Comparison of ENCODE assay signal across 1 cellular context in genomic region chr9:121736964-121737462, GRCh38.
TF ChIP-seq lines count a peak whose summit lies in the region.

No MANE protein-coding gene starts in this region.

TF ChIP-seq in HepG2, 621 proteins besides CTCF, POLR2A, EP300 and RAD21 (continued from another document):
- TF ChIP-seq ATF2 (CRISPR knock-in tag; IDR thresholded peaks at IDR 0.05) (peak; percentile 25; the same call in 1 of the 2 replicates), SMYD3 (CRISPR knock-in tag; IDR thresholded peaks at IDR 0.05) (0 out of 2 replicates have a peak, but pooled peaks have one; percentile 62), SOX13 (IDR thresholded peaks at IDR 0.05) (no peak), SOX13 (CRISPR knock-in tag; conservative IDR thresholded peaks at IDR 0.05 in 1 of 2, IDR thresholded peaks at IDR 0.05 in 1 of 2) (peak in 1 of 2 experiments; percentile 53; a peak in 2 of 4 replicates), CREB1 (IDR thresholded peaks at IDR 0.05) (no peak), CREB1 (CRISPR knock-in tag; IDR thresholded peaks at IDR 0.05) (peak; percentile 41; the same call in 1 of the 2 replicates), RCOR2 (CRISPR knock-in tag; IDR thresholded peaks at IDR 0.05) (peak; percentile 27; the same call in 1 of the 2 replicates), ZNF256 (CRISPR knock-in tag; conservative IDR thresholded peaks at IDR 0.05) (0 out of 2 replicates have a peak, but pooled peaks have one; percentile 42), DRAP1 (CRISPR knock-in tag; IDR thresholded peaks at IDR 0.05) (peak; percentile 97), TMF1 (CRISPR knock-in tag; IDR thresholded peaks at IDR 0.05; ENCODE audit: low read depth) (peak; percentile 54; the same call in 1 of the 2 replicates), GABPB1 (CRISPR knock-in tag; IDR thresholded peaks at IDR 0.05) (peak; percentile 16; the same call in 1 of the 2 replicates), GATAD1 (CRISPR knock-in tag; IDR thresholded peaks at IDR 0.05) (no peak; the same call in 1 of the 2 replicates), CREBL2 (CRISPR knock-in tag; IDR thresholded peaks at IDR 0.05; ENCODE audit: borderline replicate concordance) (no peak), ELF3 (CRISPR knock-in tag; IDR thresholded peaks at IDR 0.05) (peak; percentile 32; the same call in 1 of the 2 replicates), NRL (CRISPR knock-in tag; IDR thresholded peaks at IDR 0.05; ENCODE audit: borderline replicate concordance) (0 out of 2 replicates have a peak, but pooled peaks have one; percentile 0), ZSCAN9 (CRISPR knock-in tag; IDR thresholded peaks at IDR 0.05; ENCODE audit: borderline replicate concordance) (peak; percentile 63; the same call in 1 of the 2 replicates), MAX (IDR thresholded peaks at IDR 0.05) (peak; percentile 58; the same call in 1 of the 2 replicates), ZNF501 (CRISPR knock-in tag; IDR thresholded peaks at IDR 0.05) (peak; percentile 71; the same call in 1 of the 2 replicates), HNRNPL (IDR thresholded peaks at IDR 0.05; ENCODE audit: low read depth, low read length) (0 out of 2 replicates have a peak, but pooled peaks have one; percentile 46), RXRA (CRISPR knock-in tag; IDR thresholded peaks at IDR 0.05) (peak; percentile 37; the same call in 1 of the 2 replicates), SALL2 (CRISPR knock-in tag; IDR thresholded peaks at IDR 0.05) (peak; percentile 21; the same call in 1 of the 2 replicates), GTF3A (CRISPR knock-in tag; conservative IDR thresholded peaks at IDR 0.05) (no peak), SOX6 (IDR thresholded peaks at IDR 0.05) (no peak), SOX6 (CRISPR knock-in tag; IDR thresholded peaks at IDR 0.05) (peak; percentile 53), YEATS4 (CRISPR knock-in tag; IDR thresholded peaks at IDR 0.05; ENCODE audit: borderline replicate concordance) (peak; percentile 51; the same call in 1 of the 2 replicates), RNF219 (CRISPR knock-in tag; IDR thresholded peaks at IDR 0.05) (no peak), DMAP1 (CRISPR knock-in tag; IDR thresholded peaks at IDR 0.05) (peak; percentile 60; the same call in 1 of the 2 replicates), ZNF44 (CRISPR knock-in tag; IDR thresholded peaks at IDR 0.05) (no peak), PCBP1 (IDR thresholded peaks at IDR 0.05; ENCODE audit: borderline replicate concordance, low read depth, low read length) (no peak), ZFY (CRISPR knock-in tag; IDR thresholded peaks at IDR 0.05) (peak; percentile 78), NR2F1 (CRISPR knock-in tag; IDR thresholded peaks at IDR 0.05) (peak; percentile 14 to 63; a peak in 1 of 4 replicates), MYC (CRISPR knock-in tag; IDR thresholded peaks at IDR 0.05; ENCODE audit: borderline replicate concordance) (peak; percentile 62), HDAC2 (CRISPR knock-in tag; IDR thresholded peaks at IDR 0.05) (peak; percentile 35; the same call in 1 of the 2 replicates), HDAC1 (CRISPR knock-in tag; IDR thresholded peaks at IDR 0.05) (peak; percentile 57), HMGXB4 (CRISPR knock-in tag; IDR thresholded peaks at IDR 0.05; ENCODE audit: borderline replicate concordance in 1 of 2, low read depth in 1 of 2) (peak in 1 of 2 experiments; percentile 54; a peak in 2 of 4 replicates), ZFP41 (CRISPR knock-in tag; IDR thresholded peaks at IDR 0.05; ENCODE audit: borderline replicate concordance) (no peak), ZNF556 (CRISPR knock-in tag; IDR thresholded peaks at IDR 0.05; ENCODE audit: borderline replicate concordance) (0 out of 2 replicates have a peak, but pooled peaks have one; percentile 23), PHF8 (CRISPR knock-in tag; IDR thresholded peaks at IDR 0.05) (peak; percentile 74), YEATS2 (CRISPR knock-in tag; IDR thresholded peaks at IDR 0.05; ENCODE audit: borderline replicate concordance) (peak; percentile 39; the same call in 1 of the 2 replicates)
